ENCODE assay signal across 1 cellular context in the genomic region with DNA sequence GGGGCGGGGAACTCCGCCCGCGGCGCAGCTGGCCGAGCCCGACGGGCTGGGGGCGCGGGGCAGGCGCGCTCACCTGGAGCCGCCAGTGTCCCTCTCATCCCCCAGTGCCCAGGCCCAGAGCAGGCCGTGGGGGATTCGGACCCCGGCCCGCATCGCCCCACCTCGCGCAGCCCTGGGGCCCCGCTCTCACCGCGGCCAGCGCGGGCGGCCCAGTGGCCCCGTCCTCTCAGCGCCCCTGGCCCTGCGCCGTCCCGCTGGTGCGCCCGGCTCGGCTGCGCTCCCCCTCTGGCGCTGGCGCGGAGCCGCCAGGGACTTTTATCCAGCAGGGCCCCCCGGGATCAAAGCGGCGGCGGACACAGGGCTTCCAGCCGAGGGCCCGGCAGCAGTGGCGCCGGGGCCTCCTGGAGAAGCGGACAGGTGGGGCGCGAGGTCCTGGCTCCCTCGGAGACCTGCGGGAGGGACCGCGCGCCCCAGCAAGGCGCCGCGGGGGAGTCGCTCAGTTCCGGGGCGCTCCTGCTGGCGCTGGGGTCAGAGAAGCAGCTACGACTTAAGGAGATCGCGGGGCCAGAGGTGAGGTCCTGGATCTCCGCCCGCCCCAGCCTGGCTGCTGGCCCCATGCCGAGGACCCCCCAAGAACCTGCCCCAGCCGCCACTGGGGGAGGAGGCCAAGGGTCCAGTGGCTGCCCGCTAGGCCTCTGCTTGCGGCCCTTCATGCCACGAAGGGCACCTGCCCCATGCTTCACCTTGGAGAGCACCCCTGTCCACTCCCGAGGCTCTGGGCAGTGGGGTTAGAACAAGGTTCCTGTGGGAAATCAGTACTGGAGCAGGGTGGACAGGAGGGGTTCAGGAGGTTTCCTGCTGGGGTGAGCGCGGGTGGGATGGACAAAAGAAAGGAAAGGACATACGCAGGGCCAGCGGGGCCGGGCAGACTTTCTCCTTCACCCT.
A peak's percentile ranks its signal among the peaks of the same experiment; 100 is the strongest.
TF ChIP-seq lines count a peak whose summit lies in the region.

No MANE protein-coding gene starts in this region.

TF ChIP-seq in K562, 482 proteins besides CTCF, POLR2A, EP300 and RAD21:
- TF ChIP-seq, protein P1, sequence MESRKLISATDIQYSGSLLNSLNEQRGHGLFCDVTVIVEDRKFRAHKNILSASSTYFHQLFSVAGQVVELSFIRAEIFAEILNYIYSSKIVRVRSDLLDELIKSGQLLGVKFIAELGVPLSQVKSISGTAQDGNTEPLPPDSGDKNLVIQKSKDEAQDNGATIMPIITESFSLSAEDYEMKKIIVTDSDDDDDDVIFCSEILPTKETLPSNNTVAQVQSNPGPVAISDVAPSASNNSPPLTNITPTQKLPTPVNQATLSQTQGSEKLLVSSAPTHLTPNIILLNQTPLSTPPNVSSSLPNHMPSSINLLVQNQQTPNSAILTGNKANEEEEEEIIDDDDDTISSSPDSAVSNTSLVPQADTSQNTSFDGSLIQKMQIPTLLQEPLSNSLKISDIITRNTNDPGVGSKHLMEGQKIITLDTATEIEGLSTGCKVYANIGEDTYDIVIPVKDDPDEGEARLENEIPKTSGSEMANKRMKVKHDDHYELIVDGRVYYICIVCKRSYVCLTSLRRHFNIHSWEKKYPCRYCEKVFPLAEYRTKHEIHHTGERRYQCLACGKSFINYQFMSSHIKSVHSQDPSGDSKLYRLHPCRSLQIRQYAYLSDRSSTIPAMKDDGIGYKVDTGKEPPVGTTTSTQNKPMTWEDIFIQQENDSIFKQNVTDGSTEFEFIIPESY (CRISPR knock-in tag; IDR thresholded peaks at IDR 0.05): peak; percentile 76; the same call in 1 of the 2 replicates
- TF ChIP-seq, protein P2, sequence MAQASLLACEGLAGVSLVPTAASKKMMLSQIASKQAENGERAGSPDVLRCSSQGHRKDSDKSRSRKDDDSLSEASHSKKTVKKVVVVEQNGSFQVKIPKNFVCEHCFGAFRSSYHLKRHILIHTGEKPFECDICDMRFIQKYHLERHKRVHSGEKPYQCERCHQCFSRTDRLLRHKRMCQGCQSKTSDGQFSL (CRISPR knock-in tag; IDR thresholded peaks at IDR 0.05): no peak
- TF ChIP-seq, protein P2 (tag; IDR thresholded peaks at IDR 0.05): peak in 1 of 2 experiments; percentile 81; a peak in 2 of 4 replicates
- TF ChIP-seq, protein P3, sequence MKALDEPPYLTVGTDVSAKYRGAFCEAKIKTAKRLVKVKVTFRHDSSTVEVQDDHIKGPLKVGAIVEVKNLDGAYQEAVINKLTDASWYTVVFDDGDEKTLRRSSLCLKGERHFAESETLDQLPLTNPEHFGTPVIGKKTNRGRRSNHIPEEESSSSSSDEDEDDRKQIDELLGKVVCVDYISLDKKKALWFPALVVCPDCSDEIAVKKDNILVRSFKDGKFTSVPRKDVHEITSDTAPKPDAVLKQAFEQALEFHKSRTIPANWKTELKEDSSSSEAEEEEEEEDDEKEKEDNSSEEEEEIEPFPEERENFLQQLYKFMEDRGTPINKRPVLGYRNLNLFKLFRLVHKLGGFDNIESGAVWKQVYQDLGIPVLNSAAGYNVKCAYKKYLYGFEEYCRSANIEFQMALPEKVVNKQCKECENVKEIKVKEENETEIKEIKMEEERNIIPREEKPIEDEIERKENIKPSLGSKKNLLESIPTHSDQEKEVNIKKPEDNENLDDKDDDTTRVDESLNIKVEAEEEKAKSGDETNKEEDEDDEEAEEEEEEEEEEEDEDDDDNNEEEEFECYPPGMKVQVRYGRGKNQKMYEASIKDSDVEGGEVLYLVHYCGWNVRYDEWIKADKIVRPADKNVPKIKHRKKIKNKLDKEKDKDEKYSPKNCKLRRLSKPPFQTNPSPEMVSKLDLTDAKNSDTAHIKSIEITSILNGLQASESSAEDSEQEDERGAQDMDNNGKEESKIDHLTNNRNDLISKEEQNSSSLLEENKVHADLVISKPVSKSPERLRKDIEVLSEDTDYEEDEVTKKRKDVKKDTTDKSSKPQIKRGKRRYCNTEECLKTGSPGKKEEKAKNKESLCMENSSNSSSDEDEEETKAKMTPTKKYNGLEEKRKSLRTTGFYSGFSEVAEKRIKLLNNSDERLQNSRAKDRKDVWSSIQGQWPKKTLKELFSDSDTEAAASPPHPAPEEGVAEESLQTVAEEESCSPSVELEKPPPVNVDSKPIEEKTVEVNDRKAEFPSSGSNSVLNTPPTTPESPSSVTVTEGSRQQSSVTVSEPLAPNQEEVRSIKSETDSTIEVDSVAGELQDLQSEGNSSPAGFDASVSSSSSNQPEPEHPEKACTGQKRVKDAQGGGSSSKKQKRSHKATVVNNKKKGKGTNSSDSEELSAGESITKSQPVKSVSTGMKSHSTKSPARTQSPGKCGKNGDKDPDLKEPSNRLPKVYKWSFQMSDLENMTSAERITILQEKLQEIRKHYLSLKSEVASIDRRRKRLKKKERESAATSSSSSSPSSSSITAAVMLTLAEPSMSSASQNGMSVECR (CRISPR knock-in tag; IDR thresholded peaks at IDR 0.05): no peak
- peak; percentile 4 for TF ChIP-seq HMGN3 (IDR thresholded peaks at IDR 0.05; ENCODE audit: borderline replicate concordance, extremely low read depth, insufficient read length, low read depth, low read length)
- TF ChIP-seq, protein P4, sequence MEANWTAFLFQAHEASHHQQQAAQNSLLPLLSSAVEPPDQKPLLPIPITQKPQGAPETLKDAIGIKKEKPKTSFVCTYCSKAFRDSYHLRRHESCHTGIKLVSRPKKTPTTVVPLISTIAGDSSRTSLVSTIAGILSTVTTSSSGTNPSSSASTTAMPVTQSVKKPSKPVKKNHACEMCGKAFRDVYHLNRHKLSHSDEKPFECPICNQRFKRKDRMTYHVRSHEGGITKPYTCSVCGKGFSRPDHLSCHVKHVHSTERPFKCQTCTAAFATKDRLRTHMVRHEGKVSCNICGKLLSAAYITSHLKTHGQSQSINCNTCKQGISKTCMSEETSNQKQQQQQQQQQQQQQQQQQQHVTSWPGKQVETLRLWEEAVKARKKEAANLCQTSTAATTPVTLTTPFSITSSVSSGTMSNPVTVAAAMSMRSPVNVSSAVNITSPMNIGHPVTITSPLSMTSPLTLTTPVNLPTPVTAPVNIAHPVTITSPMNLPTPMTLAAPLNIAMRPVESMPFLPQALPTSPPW (CRISPR knock-in tag; IDR thresholded peaks at IDR 0.05): peak; percentile 42
- TF ChIP-seq MAFG (tag; conservative IDR thresholded peaks at IDR 0.05): no peak
- TF ChIP-seq RBFOX2 (IDR thresholded peaks at IDR 0.05; ENCODE audit: low read depth, low read length): peak; percentile 37; the same call in 1 of the 2 replicates
- TF ChIP-seq POLR2G (IDR thresholded peaks at IDR 0.05; ENCODE audit: low read depth, low read length): peak; percentile 42; the same call in 1 of the 2 replicates
- TF ChIP-seq, protein P5, sequence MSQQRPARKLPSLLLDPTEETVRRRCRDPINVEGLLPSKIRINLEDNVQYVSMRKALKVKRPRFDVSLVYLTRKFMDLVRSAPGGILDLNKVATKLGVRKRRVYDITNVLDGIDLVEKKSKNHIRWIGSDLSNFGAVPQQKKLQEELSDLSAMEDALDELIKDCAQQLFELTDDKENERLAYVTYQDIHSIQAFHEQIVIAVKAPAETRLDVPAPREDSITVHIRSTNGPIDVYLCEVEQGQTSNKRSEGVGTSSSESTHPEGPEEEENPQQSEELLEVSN (IDR thresholded peaks at IDR 0.05; ENCODE audit: borderline replicate concordance in 1 of 2, extremely low read depth in 1 of 2, insufficient read depth in 1 of 2, insufficient read length in 1 of 2, low read depth in 1 of 2, low read length in 1 of 2, poor library complexity in 1 of 2, severe bottlenecking in 1 of 2): peak in 1 of 2 experiments; percentile 18
- peak; percentile 57 for TF ChIP-seq PCBP1 (IDR thresholded peaks at IDR 0.05; ENCODE audit: low read depth, low read length, poor library complexity, severe bottlenecking)
- TF ChIP-seq, protein P6, sequence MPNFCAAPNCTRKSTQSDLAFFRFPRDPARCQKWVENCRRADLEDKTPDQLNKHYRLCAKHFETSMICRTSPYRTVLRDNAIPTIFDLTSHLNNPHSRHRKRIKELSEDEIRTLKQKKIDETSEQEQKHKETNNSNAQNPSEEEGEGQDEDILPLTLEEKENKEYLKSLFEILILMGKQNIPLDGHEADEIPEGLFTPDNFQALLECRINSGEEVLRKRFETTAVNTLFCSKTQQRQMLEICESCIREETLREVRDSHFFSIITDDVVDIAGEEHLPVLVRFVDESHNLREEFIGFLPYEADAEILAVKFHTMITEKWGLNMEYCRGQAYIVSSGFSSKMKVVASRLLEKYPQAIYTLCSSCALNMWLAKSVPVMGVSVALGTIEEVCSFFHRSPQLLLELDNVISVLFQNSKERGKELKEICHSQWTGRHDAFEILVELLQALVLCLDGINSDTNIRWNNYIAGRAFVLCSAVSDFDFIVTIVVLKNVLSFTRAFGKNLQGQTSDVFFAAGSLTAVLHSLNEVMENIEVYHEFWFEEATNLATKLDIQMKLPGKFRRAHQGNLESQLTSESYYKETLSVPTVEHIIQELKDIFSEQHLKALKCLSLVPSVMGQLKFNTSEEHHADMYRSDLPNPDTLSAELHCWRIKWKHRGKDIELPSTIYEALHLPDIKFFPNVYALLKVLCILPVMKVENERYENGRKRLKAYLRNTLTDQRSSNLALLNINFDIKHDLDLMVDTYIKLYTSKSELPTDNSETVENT (CRISPR knock-in tag; IDR thresholded peaks at IDR 0.05): 0 out of 2 replicates have a peak, but pooled peaks have one; percentile 13
- TF ChIP-seq ZNF239 (CRISPR knock-in tag; IDR thresholded peaks at IDR 0.05): no peak
